In the genomic region with DNA sequence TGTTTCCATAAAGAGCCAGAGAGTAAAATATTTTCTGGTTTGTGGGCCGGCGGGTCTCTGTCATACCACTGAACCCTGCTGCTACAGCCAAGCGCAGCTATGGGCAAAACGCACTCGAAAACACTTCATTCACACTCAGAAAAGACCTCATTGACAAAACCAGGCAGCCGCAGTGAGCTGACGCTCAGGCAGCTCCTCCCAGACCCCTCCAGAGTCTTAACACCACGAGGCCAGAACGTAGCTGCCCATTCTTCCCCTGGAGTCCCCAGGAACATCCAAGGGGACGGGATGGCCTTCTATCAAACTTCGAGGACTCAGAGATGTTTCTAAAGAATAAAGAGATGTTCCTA, we compare ENCODE assay signal across 22 cellular contexts. TPM values are rescaled to one million over a fixed set of nuclear protein-coding genes. Genes with fewer than 3 reads are reported as not detected.
DNase-seq lines count a peak whose midpoint lies in the region; ATAC-seq and TF ChIP-seq lines count a peak whose summit lies in the region.
"Had no signal": no experiment of that assay in that cellular context is flagged by ENCODE, and none has a peak within 500 bp of the region (broad histone marks: within the 10 kb centered on the region; RNA-seq: fewer than 3 reads in every experiment).

No MANE protein-coding gene starts in this region.

- H3K4me1 ChIP-seq in upper lobe of right lung = no peaks in the 10 kb centered on the region
- H3K4me1 ChIP-seq: uterus had no signal

- no peaks in the 10 kb centered on the region for H3K27me3 ChIP-seq in upper lobe of right lung
- H3K27me3 ChIP-seq: uterus had no signal

- no peak overlapping the region for H3K4me3 Mint-ChIP-seq in activated naive CD8-positive, alpha-beta T cell treated with anti-CD3 and anti-CD28 coated beads, Interleukin-2, amount 10 ng/mL, durations not matched to agents 7 days and 5 days
- no peak overlapping the region for H3K4me3 Mint-ChIP-seq in activated naive CD8-positive, alpha-beta T cell treated with anti-CD3 and anti-CD28 coated beads for 36 hours
- no peak overlapping the region for H3K4me3 Mint-ChIP-seq in WTC11
- H3K4me3 Mint-ChIP-seq: mesothelial cell of epicardium; stimulated activated naive CD8-positive, alpha-beta T cell treated with anti-CD3 and anti-CD28 coated beads, Interleukin-15, Interleukin-2, amounts not matched to agents 100 ng/mL and 50 ng/mL, for 24 hours had no signal

- H3K36me3 ChIP-seq in upper lobe of right lung = peaks cover 26% of the 10 kb centered on the region
- H3K36me3 ChIP-seq: uterus had no signal

- CTCF ChIA-PET in WTC11 (lab: Charles Lee) = interaction anchor here (1.0 to 2.4 kb wide), 8 partner anchors 11 to 525 kb away, joined by 3 to 11 read pairs (median 4); a partner anchor contains a TSS

- no peaks in the 10 kb centered on the region for H3K36me3 Mint-ChIP-seq in activated naive CD8-positive, alpha-beta T cell treated with anti-CD3 and anti-CD28 coated beads, Interleukin-2, amount 10 ng/mL, durations not matched to agents 7 days and 5 days
- no peaks in the 10 kb centered on the region for H3K36me3 Mint-ChIP-seq in activated naive CD8-positive, alpha-beta T cell treated with anti-CD3 and anti-CD28 coated beads for 36 hours
- H3K36me3 Mint-ChIP-seq in WTC11 = peaks cover 26% of the 10 kb centered on the region; the same call in 1 of the 2 replicates

- H3K9me3 Mint-ChIP-seq in activated naive CD8-positive, alpha-beta T cell treated with anti-CD3 and anti-CD28 coated beads, Interleukin-2, amount 10 ng/mL, durations not matched to agents 7 days and 5 days = peaks cover 4% of the 10 kb centered on the region
- no peaks in the 10 kb centered on the region for H3K9me3 Mint-ChIP-seq in activated naive CD8-positive, alpha-beta T cell treated with anti-CD3 and anti-CD28 coated beads for 36 hours
- H3K9me3 Mint-ChIP-seq in WTC11 = no peaks in the 10 kb centered on the region
- H3K9me3 Mint-ChIP-seq: CD8-positive, alpha-beta memory T cell; mesothelial cell of epicardium had no signal

- peaks cover 19% of the 10 kb centered on the region for H3K4me1 Mint-ChIP-seq in activated naive CD8-positive, alpha-beta T cell treated with anti-CD3 and anti-CD28 coated beads, Interleukin-2, amount 10 ng/mL, durations not matched to agents 7 days and 5 days
- H3K4me1 Mint-ChIP-seq in activated naive CD8-positive, alpha-beta T cell treated with anti-CD3 and anti-CD28 coated beads for 36 hours = peaks cover 26% of the 10 kb centered on the region
- H3K4me1 Mint-ChIP-seq in WTC11 = peaks cover 20% of the 10 kb centered on the region

- no peaks in the 10 kb centered on the region for H3K9me3 ChIP-seq in upper lobe of right lung
- H3K9me3 ChIP-seq: uterus had no signal

- DNase-seq in activated naive CD8-positive, alpha-beta T cell treated with anti-CD3 and anti-CD28 coated beads, Interleukin-2, amount 10 ng/mL, durations not matched to agents 7 days and 5 days = peak; percentile 25
- no peak for DNase-seq in activated naive CD8-positive, alpha-beta T cell treated with anti-CD3 and anti-CD28 coated beads for 36 hours
- peak; percentile 4 for DNase-seq in WTC11 (ENCODE audit: low spot score)
- DNase-seq in iPS-NIHi11 (ENCODE audit: low spot score) = peak; percentile 7
- peak; percentile 39 for DNase-seq in upper lobe of right lung
- no peak for DNase-seq in NCI-H748 treated with DMSO at 0.1 percent for 48 hours (lab: John Stamatoyannopoulos, UW)
- DNase-seq in NCI-H2196 (lab: John Stamatoyannopoulos, UW; ENCODE audit: unreplicated experiment) = no peak
- DNase-seq: activated CD4-positive, alpha-beta T cell treated with anti-CD3 and anti-CD28 coated beads, Interleukin-2, amount 50 U/mL, for 4 hours; caudate nucleus; effector memory CD4-positive, alpha-beta T cell; EL; GM23248; left cardiac atrium; NCI-H2081; NCI-H69 had no signal

- peaks cover 7% of the 10 kb centered on the region for H3K27me3 Mint-ChIP-seq in activated naive CD8-positive, alpha-beta T cell treated with anti-CD3 and anti-CD28 coated beads, Interleukin-2, amount 10 ng/mL, durations not matched to agents 7 days and 5 days
- H3K27me3 Mint-ChIP-seq in activated naive CD8-positive, alpha-beta T cell treated with anti-CD3 and anti-CD28 coated beads for 36 hours = no peaks in the 10 kb centered on the region
- H3K27me3 Mint-ChIP-seq in WTC11 (ENCODE audit: low read depth) = no peaks in the 10 kb centered on the region
- H3K27me3 Mint-ChIP-seq: stimulated activated naive CD8-positive, alpha-beta T cell treated with anti-CD3 and anti-CD28 coated beads, Interleukin-15, Interleukin-2, amounts not matched to agents 100 ng/mL and 50 ng/mL, for 24 hours had no signal

- peak overlapping the region; percentile 21 for H3K27ac Mint-ChIP-seq in activated naive CD8-positive, alpha-beta T cell treated with anti-CD3 and anti-CD28 coated beads, Interleukin-2, amount 10 ng/mL, durations not matched to agents 7 days and 5 days
- no peak overlapping the region for H3K27ac Mint-ChIP-seq in activated naive CD8-positive, alpha-beta T cell treated with anti-CD3 and anti-CD28 coated beads for 36 hours
- H3K27ac Mint-ChIP-seq in WTC11 = peak overlapping the region; percentile 92
- H3K27ac Mint-ChIP-seq: mesothelial cell of epicardium; stimulated activated naive CD8-positive, alpha-beta T cell treated with anti-CD3 and anti-CD28 coated beads, Interleukin-15, Interleukin-2, amounts not matched to agents 100 ng/mL and 50 ng/mL, for 24 hours had no signal

- ATAC-seq in activated naive CD8-positive, alpha-beta T cell treated with anti-CD3 and anti-CD28 coated beads, Interleukin-2, amount 10 ng/mL, durations not matched to agents 7 days and 5 days (ENCODE audit: low read depth) = no peak
- ATAC-seq in WTC11 = no peak
- ATAC-seq in upper lobe of right lung = no peak
- no peak for ATAC-seq in GM18870 (IDR thresholded peaks at IDR 0.05; ENCODE audit: unreplicated experiment)
- ATAC-seq: left cardiac atrium, right cardiac atrium had no signal

- TF ChIP-seq CTCF in WTC11 (IDR thresholded peaks at IDR 0.05) (no peak), upper lobe of right lung (IDR thresholded peaks at IDR 0.05) (no peak)

- no peak overlapping the region for H3K4me3 ChIP-seq in upper lobe of right lung
- H3K4me3 ChIP-seq: GM23248, uterus had no signal

- intact Hi-C loops in upper lobe of right lung (cut with DNase I) = loop anchor here (10.0 kb wide), 2 partner anchors 429 to 529 kb away; no protein-coding TSS in a partner anchor

- no peak overlapping the region for H3K27ac ChIP-seq in upper lobe of right lung
- H3K27ac ChIP-seq: GM23248 had no signal

- POLR2A ChIA-PET in activated naive CD8-positive, alpha-beta T cell treated with anti-CD3 and anti-CD28 coated beads, Interleukin-2, amount 10 ng/mL, durations not matched to agents 7 days and 5 days (lab: Charles Lee) = no interaction called here
- POLR2A ChIA-PET in WTC11 (lab: Charles Lee) = no interaction called here

TF ChIP-seq in WTC11, 78 proteins besides CTCF, POLR2A, EP300 and RAD21 (continues in another document):
- TF ChIP-seq, protein P1, sequence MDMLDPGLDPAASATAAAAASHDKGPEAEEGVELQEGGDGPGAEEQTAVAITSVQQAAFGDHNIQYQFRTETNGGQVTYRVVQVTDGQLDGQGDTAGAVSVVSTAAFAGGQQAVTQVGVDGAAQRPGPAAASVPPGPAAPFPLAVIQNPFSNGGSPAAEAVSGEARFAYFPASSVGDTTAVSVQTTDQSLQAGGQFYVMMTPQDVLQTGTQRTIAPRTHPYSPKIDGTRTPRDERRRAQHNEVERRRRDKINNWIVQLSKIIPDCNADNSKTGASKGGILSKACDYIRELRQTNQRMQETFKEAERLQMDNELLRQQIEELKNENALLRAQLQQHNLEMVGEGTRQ (CRISPR knock-in tag; IDR thresholded peaks at IDR 0.05) = no peak
- TF ChIP-seq, protein P2, sequence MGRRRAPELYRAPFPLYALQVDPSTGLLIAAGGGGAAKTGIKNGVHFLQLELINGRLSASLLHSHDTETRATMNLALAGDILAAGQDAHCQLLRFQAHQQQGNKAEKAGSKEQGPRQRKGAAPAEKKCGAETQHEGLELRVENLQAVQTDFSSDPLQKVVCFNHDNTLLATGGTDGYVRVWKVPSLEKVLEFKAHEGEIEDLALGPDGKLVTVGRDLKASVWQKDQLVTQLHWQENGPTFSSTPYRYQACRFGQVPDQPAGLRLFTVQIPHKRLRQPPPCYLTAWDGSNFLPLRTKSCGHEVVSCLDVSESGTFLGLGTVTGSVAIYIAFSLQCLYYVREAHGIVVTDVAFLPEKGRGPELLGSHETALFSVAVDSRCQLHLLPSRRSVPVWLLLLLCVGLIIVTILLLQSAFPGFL (CRISPR knock-in tag; IDR thresholded peaks at IDR 0.05; ENCODE audit: borderline replicate concordance) = no peak
- TF ChIP-seq, protein P3, sequence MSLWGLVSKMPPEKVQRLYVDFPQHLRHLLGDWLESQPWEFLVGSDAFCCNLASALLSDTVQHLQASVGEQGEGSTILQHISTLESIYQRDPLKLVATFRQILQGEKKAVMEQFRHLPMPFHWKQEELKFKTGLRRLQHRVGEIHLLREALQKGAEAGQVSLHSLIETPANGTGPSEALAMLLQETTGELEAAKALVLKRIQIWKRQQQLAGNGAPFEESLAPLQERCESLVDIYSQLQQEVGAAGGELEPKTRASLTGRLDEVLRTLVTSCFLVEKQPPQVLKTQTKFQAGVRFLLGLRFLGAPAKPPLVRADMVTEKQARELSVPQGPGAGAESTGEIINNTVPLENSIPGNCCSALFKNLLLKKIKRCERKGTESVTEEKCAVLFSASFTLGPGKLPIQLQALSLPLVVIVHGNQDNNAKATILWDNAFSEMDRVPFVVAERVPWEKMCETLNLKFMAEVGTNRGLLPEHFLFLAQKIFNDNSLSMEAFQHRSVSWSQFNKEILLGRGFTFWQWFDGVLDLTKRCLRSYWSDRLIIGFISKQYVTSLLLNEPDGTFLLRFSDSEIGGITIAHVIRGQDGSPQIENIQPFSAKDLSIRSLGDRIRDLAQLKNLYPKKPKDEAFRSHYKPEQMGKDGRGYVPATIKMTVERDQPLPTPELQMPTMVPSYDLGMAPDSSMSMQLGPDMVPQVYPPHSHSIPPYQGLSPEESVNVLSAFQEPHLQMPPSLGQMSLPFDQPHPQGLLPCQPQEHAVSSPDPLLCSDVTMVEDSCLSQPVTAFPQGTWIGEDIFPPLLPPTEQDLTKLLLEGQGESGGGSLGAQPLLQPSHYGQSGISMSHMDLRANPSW (CRISPR knock-in tag; conservative IDR thresholded peaks at IDR 0.05; ENCODE audit: low read depth) = no peak

RNA-seq across cellular contexts. Expression of a gene that starts 35.6 kb away (rescaled TPM):
- 10 to 100 TPM; 27.5 to 28.5 TPM for total RNA-seq in activated naive CD8-positive, alpha-beta T cell treated with anti-CD3 and anti-CD28 coated beads, Interleukin-2, amount 10 ng/mL, durations not matched to agents 7 days and 5 days
- total RNA-seq in activated naive CD8-positive, alpha-beta T cell treated with anti-CD3 and anti-CD28 coated beads for 36 hours = 1 to 10 TPM in 1 of 2 experiments, under 1 TPM in 1; 0.68 to 1.2 TPM
- not detected in 3 replicates for total RNA-seq in WTC11 (2021)
- 2.7 TPM for total RNA-seq in upper lobe of right lung
- total RNA-seq: fibroblast of villous mesenchyme, GM23248, mesothelial cell of epicardium had no signal

RNA-seq across cellular contexts. Expression of a gene that starts 54.0 kb away (rescaled TPM):
- 1 to 10 TPM; 4.9 to 5.0 TPM for total RNA-seq in activated naive CD8-positive, alpha-beta T cell treated with anti-CD3 and anti-CD28 coated beads, Interleukin-2, amount 10 ng/mL, durations not matched to agents 7 days and 5 days
- 1 to 10 TPM; 1.0 to 1.7 TPM for total RNA-seq in activated naive CD8-positive, alpha-beta T cell treated with anti-CD3 and anti-CD28 coated beads for 36 hours
- total RNA-seq in WTC11 (2021) = 29.8 to 40.6 TPM (median 31.0 TPM) in 3 replicates
- total RNA-seq in upper lobe of right lung = 49.1 TPM

Comparison
In these comparisons a context has a peak if more than half of its experiments do, and no peak if none do; other contexts are left out.
1. DNase-seq: peak in activated naive CD8-positive, alpha-beta T cell treated with anti-CD3 and anti-CD28 coated beads, Interleukin-2, amount 10 ng/mL, durations not matched to agents 7 days and 5 days (single experiment), WTC11 (single experiment), iPS-NIHi11 (single experiment) and upper lobe of right lung (single experiment); none in activated naive CD8-positive, alpha-beta T cell treated with anti-CD3 and anti-CD28 coated beads for 36 hours (single experiment), NCI-H748 treated with DMSO at 0.1 percent for 48 hours (single experiment) and NCI-H2196 (single experiment).